Comparison of ENCODE assay signal across 15 cellular contexts in genomic region chr4:1002131-1002630, GRCh38. TPM values are rescaled to one million over a fixed set of nuclear protein-coding genes. Genes with fewer than 3 reads are reported as not detected.
DNase-seq lines count a peak whose midpoint lies in the region; ATAC-seq, FAIRE-seq and TF ChIP-seq lines count a peak whose summit lies in the region.
"Had no signal": no experiment of that assay in that cellular context is flagged by ENCODE, and none has a peak within 500 bp of the region (broad histone marks: within the 10 kb centered on the region; RNA-seq: fewer than 3 reads in every experiment).

No MANE protein-coding gene starts in this region.

- H2AFZ ChIP-seq in endothelial cell of umbilical vein (ENCODE audit: low read depth, low read length): no peak overlapping the region

- TF ChIP-seq CTCF in endothelial cell of umbilical vein (IDR thresholded peaks at IDR 0.05; ENCODE audit: extremely low read depth in 1 of 2, insufficient read depth in 1 of 2, low read depth in 1 of 2, low read length in 2 of 2): no peak
- no peak for TF ChIP-seq CTCF in lung (IDR thresholded peaks at IDR 0.05; ENCODE audit: control extremely low read depth, extremely low read depth)
- TF ChIP-seq CTCF in type B pancreatic cell (conservative IDR thresholded peaks at IDR 0.05): no peak

- dilution Hi-C loops in endothelial cell of umbilical vein (cut with MboI; ENCODE audit: extremely low pct_ligation_motif_present, low sequenced_read_pairs): no loop called here

- H3K27ac ChIP-seq in endothelial cell of umbilical vein (ENCODE audit: insufficient read depth, low read depth, low read length) (no peak overlapping the region), lung (ENCODE audit: low read depth in 1 of 2, low read length in 1 of 2) (no peak overlapping the region)
- H3K27ac ChIP-seq: SK-N-MC, vagina had no signal

- peaks cover 66% of the 10 kb centered on the region for H3K27me3 Mint-ChIP-seq in type B pancreatic cell

- no peaks in the 10 kb centered on the region for H3K4me1 Mint-ChIP-seq in type B pancreatic cell (ENCODE audit: unreplicated experiment)
- H3K4me1 Mint-ChIP-seq: activated CD4-positive, alpha-beta T cell treated with anti-CD3 and anti-CD28 coated beads, Interleukin-2, amount 10 ng/mL, durations not matched to agents 24 days and 14 days had no signal

- H3K36me3 Mint-ChIP-seq in type B pancreatic cell: no peaks in the 10 kb centered on the region

- H3K9me3 Mint-ChIP-seq in type B pancreatic cell: peaks cover 5% of the 10 kb centered on the region
- H3K9me3 Mint-ChIP-seq: activated CD4-positive, alpha-beta T cell treated with anti-CD3 and anti-CD28 coated beads, Interleukin-2, amount 10 ng/mL, durations not matched to agents 24 days and 14 days; activated naive CD4-positive, alpha-beta T cell treated with anti-CD3 and anti-CD28 coated beads for 36 hours had no signal

- POLR2A ChIA-PET in endothelial cell of umbilical vein (lab: Charles Lee): no interaction called here

- H4K20me1 ChIP-seq in endothelial cell of umbilical vein (replicated peaks; ENCODE audit: control insufficient read depth, extremely low read depth, insufficient read depth, low read length): no peaks in the 10 kb centered on the region

- 1 to 3% methylated on average over 40 to 54 of the region's 54 CpGs for WGBS in lung, 2 donors

- FAIRE-seq in endothelial cell of umbilical vein (lab: Jason Lieb, UNC): no peak

- no TSS peak for BruUV-seq in endothelial cell of umbilical vein (replicated peaks; lab: Mats Ljungman, UMichigan)

- no peak for ATAC-seq in lung (ENCODE audit: insufficient read depth, low FRiP score)
- ATAC-seq in GM19467 (IDR thresholded peaks at IDR 0.05; ENCODE audit: unreplicated experiment): no peak

- CTCF ChIA-PET in endothelial cell of umbilical vein (lab: Charles Lee): interaction anchor here (1.2 kb wide), 1 partner anchor 15 kb away, joined by 3 read pairs; the partner anchor contains the start of gene IDUA

- H3K4me2 ChIP-seq in endothelial cell of umbilical vein (ENCODE audit: insufficient read depth, low read length): no peak overlapping the region

- H3K4me3 Mint-ChIP-seq in type B pancreatic cell: peak overlapping the region; percentile 62
- H3K4me3 Mint-ChIP-seq: activated CD4-positive, alpha-beta T cell treated with anti-CD3 and anti-CD28 coated beads, Interleukin-2, amount 10 ng/mL, durations not matched to agents 24 days and 14 days; activated naive CD4-positive, alpha-beta T cell treated with anti-CD3 and anti-CD28 coated beads for 36 hours had no signal

- no peak overlapping the region for H3K9ac ChIP-seq in endothelial cell of umbilical vein (replicated peaks; ENCODE audit: extremely low read depth, insufficient read depth, low read length)

- no peaks in the 10 kb centered on the region for H3K79me2 ChIP-seq in endothelial cell of umbilical vein (ENCODE audit: control insufficient read depth, insufficient read depth, low read length)

- peak; percentile 8 to 18 for DNase-seq in NOMO-1 (lab: John Stamatoyannopoulos, UW; ENCODE audit: unreplicated experiment in 2 of 2)
- DNase-seq in NOMO-1 treated with dmso at 0.1 percent for 144 hours (lab: John Stamatoyannopoulos, UW; ENCODE audit: unreplicated experiment): no peak
- no peak for DNase-seq in endothelial cell of umbilical vein (ENCODE audit: low read depth, low spot score)
- DNase-seq in lung (ENCODE audit: low spot score): no peak
- DNase-seq in type B pancreatic cell (ENCODE audit: extremely low spot score, unreplicated experiment): no peak
- DNase-seq in NCI-H774 (lab: John Stamatoyannopoulos, UW): no peak
- DNase-seq in Kasumi-1 (lab: John Stamatoyannopoulos, UW): no peak
- DNase-seq: activated CD4-positive, alpha-beta T cell treated with anti-CD3 and anti-CD28 coated beads, Interleukin-2, amount 10 ng/mL, durations not matched to agents 24 days and 14 days; activated naive CD4-positive, alpha-beta T cell treated with anti-CD3 and anti-CD28 coated beads for 36 hours; hypothalamus; nucleus accumbens had no signal

- H3K27ac Mint-ChIP-seq in type B pancreatic cell: no peak overlapping the region
- H3K27ac Mint-ChIP-seq: activated CD4-positive, alpha-beta T cell treated with anti-CD3 and anti-CD28 coated beads, Interleukin-2, amount 10 ng/mL, durations not matched to agents 24 days and 14 days; activated naive CD4-positive, alpha-beta T cell treated with anti-CD3 and anti-CD28 coated beads for 36 hours had no signal

- no peaks in the 10 kb centered on the region for H3K9me3 ChIP-seq in endothelial cell of umbilical vein (replicated peaks; ENCODE audit: control insufficient read depth, insufficient read depth, low read length)
- peaks cover 0 to 13% of the 10 kb centered on the region in 2 donors for H3K9me3 ChIP-seq in lung (ENCODE audit: control insufficient read depth in 2 of 2, insufficient read depth in 1 of 2, low read length in 1 of 2)
- H3K9me3 ChIP-seq: vagina had no signal

- H3K4me3 ChIP-seq in endothelial cell of umbilical vein (replicated peaks in 1 of 3; ENCODE audit: insufficient read depth in 1 of 3, low read depth in 1 of 3, low read length in 3 of 3): no peak overlapping the region
- peak overlapping the region; percentile 7 for H3K4me3 ChIP-seq in lung
- H3K4me3 ChIP-seq: SK-N-MC had no signal

- H3K27me3 ChIP-seq in endothelial cell of umbilical vein (ENCODE audit: control insufficient read depth in 2 of 2, insufficient read depth in 2 of 2, low read length in 2 of 2) (peaks cover 32 to 40% of the 10 kb centered on the region in 2 experiments), lung (ENCODE audit: control insufficient read depth, insufficient read depth) (peaks cover 14% of the 10 kb centered on the region)

- H3K36me3 ChIP-seq in endothelial cell of umbilical vein (ENCODE audit: control insufficient read depth in 2 of 2, extremely low read depth in 1 of 2, insufficient read depth in 2 of 2, low read length in 2 of 2): no peaks in the 10 kb centered on the region
- H3K36me3 ChIP-seq in lung (ENCODE audit: control insufficient read depth in 2 of 2, insufficient read depth in 2 of 2, low read length in 2 of 2): no peaks in the 10 kb centered on the region
- H3K36me3 ChIP-seq: vagina had no signal

- intact Hi-C loops in endothelial cell of umbilical vein (cut with micrococcal nuclease): no loop called here

- H3K4me1 ChIP-seq in endothelial cell of umbilical vein (ENCODE audit: control insufficient read depth, extremely low read depth, insufficient read depth, low read length) (no peaks in the 10 kb centered on the region), lung (ENCODE audit: control insufficient read depth in 2 of 2, insufficient read depth in 2 of 2, low read length in 2 of 2) (peaks cover 8 to 20% of the 10 kb centered on the region in 2 donors)

- H3K9me1 ChIP-seq in endothelial cell of umbilical vein (replicated peaks; ENCODE audit: control insufficient read depth, extremely low read depth, insufficient read depth, low read length): no peaks in the 10 kb centered on the region

- no peak for TF ChIP-seq POLR2A in endothelial cell of umbilical vein (IDR thresholded peaks at IDR 0.05; ENCODE audit: low read depth, low read length)

RNA-seq across cellular contexts. Expression of gene SLC26A1, which starts 9.0 kb away (rescaled TPM):
- 0.32 TPM in 1 of 2 replicates, not detected in the other for total RNA-seq in endothelial cell of umbilical vein
- polyA plus RNA-seq in endothelial cell of umbilical vein: 0.06 and 0.10 TPM in 2 replicates
- 0.07 TPM in 1 of 2 replicates, not detected in the other for polyA plus RNA-seq in endothelial cell of umbilical vein (2011; cell fraction: cytosol; rRNA removed)
- 0.14 TPM in 1 of 2 replicates, not detected in the other for polyA plus RNA-seq in endothelial cell of umbilical vein (2011; cell fraction: nucleus; rRNA removed)
- polyA plus RNA-seq in endothelial cell of umbilical vein (2012): 1.00 and 1.9 TPM in 2 replicates
- not detected in 2 replicates for polyA minus RNA-seq in endothelial cell of umbilical vein
- 0.41 TPM for polyA minus RNA-seq in endothelial cell of umbilical vein (2011; cell fraction: cytosol; rRNA and poly(A)+ RNA removed)
- not detected in 2 replicates for polyA minus RNA-seq in endothelial cell of umbilical vein (2011; cell fraction: nucleus; rRNA and poly(A)+ RNA removed)
- under 1 TPM; 0.20 to 0.71 TPM for total RNA-seq in lung
- polyA plus RNA-seq in lung: under 1 TPM; 0.29 to 0.83 TPM
- total RNA-seq in type B pancreatic cell (ENCODE audit: low replicate concordance): 2.8 and 3.8 TPM in 2 replicates
- total RNA-seq: activated CD4-positive, alpha-beta T cell treated with anti-CD3 and anti-CD28 coated beads, Interleukin-2, amount 10 ng/mL, durations not matched to agents 24 days and 14 days; activated naive CD4-positive, alpha-beta T cell treated with anti-CD3 and anti-CD28 coated beads for 36 hours; M059J had no signal

RNA-seq across cellular contexts. Expression of gene FGFRL1, which starts 9.2 kb away (rescaled TPM):
- total RNA-seq in endothelial cell of umbilical vein: 33.3 and 34.8 TPM in 2 replicates
- polyA plus RNA-seq in endothelial cell of umbilical vein: 74.6 and 88.8 TPM in 2 replicates
- 73.5 and 75.3 TPM in 2 replicates for polyA plus RNA-seq in endothelial cell of umbilical vein (2011; cell fraction: cytosol; rRNA removed)
- polyA plus RNA-seq in endothelial cell of umbilical vein (2011; cell fraction: nucleus; rRNA removed): 26.9 and 32.1 TPM in 2 replicates
- 35.4 and 45.4 TPM in 2 replicates for polyA plus RNA-seq in endothelial cell of umbilical vein (2012)
- polyA minus RNA-seq in endothelial cell of umbilical vein: 115 and 131 TPM in 2 replicates
- polyA minus RNA-seq in endothelial cell of umbilical vein (2011; cell fraction: cytosol; rRNA and poly(A)+ RNA removed): 17.3 TPM
- polyA minus RNA-seq in endothelial cell of umbilical vein (2011; cell fraction: nucleus; rRNA and poly(A)+ RNA removed): 19.3 and 20.6 TPM in 2 replicates
- total RNA-seq in lung: 10 to 100 TPM; 15.8 to 31.1 TPM
- polyA plus RNA-seq in lung: 10 to 100 TPM; 13.4 to 14.7 TPM
- total RNA-seq in type B pancreatic cell (ENCODE audit: low replicate concordance): 20.5 and 30.9 TPM in 2 replicates

RNA-seq across cellular contexts. Expression of gene IDUA, which starts 15.3 kb away (rescaled TPM):
- total RNA-seq in endothelial cell of umbilical vein: 29.2 and 34.1 TPM in 2 replicates
- 19.1 and 23.6 TPM in 2 replicates for polyA plus RNA-seq in endothelial cell of umbilical vein
- polyA plus RNA-seq in endothelial cell of umbilical vein (2011; cell fraction: cytosol; rRNA removed): 3.3 and 4.2 TPM in 2 replicates
- polyA plus RNA-seq in endothelial cell of umbilical vein (2011; cell fraction: nucleus; rRNA removed): 73.4 and 129 TPM in 2 replicates
- 10.2 and 16.5 TPM in 2 replicates for polyA plus RNA-seq in endothelial cell of umbilical vein (2012)
- polyA minus RNA-seq in endothelial cell of umbilical vein: 9.5 and 14.7 TPM in 2 replicates
- 1.6 TPM for polyA minus RNA-seq in endothelial cell of umbilical vein (2011; cell fraction: cytosol; rRNA and poly(A)+ RNA removed)
- polyA minus RNA-seq in endothelial cell of umbilical vein (2011; cell fraction: nucleus; rRNA and poly(A)+ RNA removed): 10.7 and 32.5 TPM in 2 replicates
- 10 to 100 TPM in 1 of 2 donors, 1 to 10 TPM in 1; 7.5 to 66.5 TPM for total RNA-seq in lung
- polyA plus RNA-seq in lung: 10 to 100 TPM; 14.9 to 28.4 TPM
- total RNA-seq in type B pancreatic cell (ENCODE audit: low replicate concordance): 20.7 and 37.2 TPM in 2 replicates

RNA-seq across cellular contexts. Expression of gene DGKQ, which starts 28.8 kb away (rescaled TPM):
- total RNA-seq in endothelial cell of umbilical vein: 20.2 and 20.4 TPM in 2 replicates
- 15.8 and 18.3 TPM in 2 replicates for polyA plus RNA-seq in endothelial cell of umbilical vein
- polyA plus RNA-seq in endothelial cell of umbilical vein (2011; cell fraction: cytosol; rRNA removed): 7.2 and 12.3 TPM in 2 replicates
- 64.3 and 74.9 TPM in 2 replicates for polyA plus RNA-seq in endothelial cell of umbilical vein (2011; cell fraction: nucleus; rRNA removed)
- 9.3 and 13.6 TPM in 2 replicates for polyA plus RNA-seq in endothelial cell of umbilical vein (2012)
- polyA minus RNA-seq in endothelial cell of umbilical vein: 8.7 and 12.7 TPM in 2 replicates
- 1.8 TPM for polyA minus RNA-seq in endothelial cell of umbilical vein (2011; cell fraction: cytosol; rRNA and poly(A)+ RNA removed)
- polyA minus RNA-seq in endothelial cell of umbilical vein (2011; cell fraction: nucleus; rRNA and poly(A)+ RNA removed): 12.3 and 21.8 TPM in 2 replicates
- 10 to 100 TPM in 1 of 2 donors, 1 to 10 TPM in 1; 5.9 to 19.1 TPM for total RNA-seq in lung
- polyA plus RNA-seq in lung: 1 to 10 TPM; 7.0 to 9.8 TPM
- 17.0 and 21.2 TPM in 2 replicates for total RNA-seq in type B pancreatic cell (ENCODE audit: low replicate concordance)

Comparison
In these comparisons a context has a peak if more than half of its experiments do, and no peak if none do; other contexts are left out.
1. DNase-seq: peak in NOMO-1 (2 of 2); none in NOMO-1 treated with dmso at 0.1 percent for 144 hours (single experiment), endothelial cell of umbilical vein (single experiment), lung (single experiment), type B pancreatic cell (single experiment), NCI-H774 (single experiment) and Kasumi-1 (0 of 2).